Comparison of ENCODE assay signal across 18 cellular contexts in the genomic region with DNA sequence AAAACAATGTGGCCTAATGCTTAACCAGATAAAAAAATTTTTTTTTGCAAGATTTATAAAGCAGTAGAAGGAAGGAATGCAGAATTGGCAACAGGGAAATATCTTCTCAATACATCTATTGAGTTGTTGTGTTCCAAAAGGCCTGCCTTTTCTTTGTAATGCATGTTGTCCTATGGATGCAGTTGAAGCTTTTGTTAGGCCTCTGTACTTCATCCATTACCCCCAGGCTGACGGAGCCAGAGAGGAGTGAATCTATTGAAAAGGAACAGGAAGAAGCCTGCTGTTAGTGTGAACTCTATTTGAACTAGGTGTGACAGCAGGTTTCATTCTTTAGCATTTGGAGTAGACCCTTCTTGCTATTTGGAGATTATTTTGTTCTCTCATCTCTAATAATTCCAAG. TPM values are rescaled to one million over a fixed set of nuclear protein-coding genes. Genes with fewer than 3 reads are reported as not detected.
A peak's percentile ranks its signal among the peaks of the same experiment; 100 is the strongest.
DNase-seq lines count a peak whose midpoint lies in the region; ATAC-seq and TF ChIP-seq lines count a peak whose summit lies in the region.
"Had no signal": no experiment of that assay in that cellular context is flagged by ENCODE, and none has a peak within 500 bp of the region (broad histone marks: within the 10 kb centered on the region; RNA-seq: fewer than 3 reads in every experiment).

No MANE protein-coding gene starts in this region.

- intact Hi-C loops in left colon (cut with DNase I, micrococcal nuclease) = no loop called here
- intact Hi-C loops in head of caudate nucleus (cut with DNase I) = no loop called here

- TF ChIP-seq CTCF in astrocyte of the spinal cord (IDR thresholded peaks at IDR 0.05; ENCODE audit: low read depth, low read length) = no peak

- no peak overlapping the region for H3K4me3 ChIP-seq in astrocyte of the spinal cord (ENCODE audit: low read depth, low read length)
- H3K4me3 ChIP-seq: hepatocyte, MG63, sigmoid colon had no signal

- DNase-seq in Caki2 (ENCODE audit: low read depth) = peak; percentile 15
- DNase-seq in NCI-H1417 (lab: John Stamatoyannopoulos, UW) = peak in 2 of 3 experiments; percentile 63 to 85
- peak; percentile 9 for DNase-seq in astrocyte of the spinal cord (ENCODE audit: low read depth, low spot score)
- peak in 1 of 2 donors; percentile 12 for DNase-seq in left colon
- DNase-seq in head of caudate nucleus = no peak
- DNase-seq in EL = no peak
- DNase-seq: activated effector memory CD4-positive, alpha-beta T cell treated with anti-CD3 and anti-CD28 coated beads, Interleukin-2, amount 50 U/mL, for 16 hours; aorta; cortex of kidney; MG63; sigmoid colon; stimulated activated CD4-positive, alpha-beta T cell treated with anti-CD3 and anti-CD28 coated beads, Interleukin-4, amount 100 ng/mL, for 24 hours; T-cell; WERI-Rb-1 had no signal

- peak; percentile 87 for ATAC-seq in left colon
- ATAC-seq in GM18870 (IDR thresholded peaks at IDR 0.05; ENCODE audit: unreplicated experiment) = no peak
- ATAC-seq in HG03521 (IDR thresholded peaks at IDR 0.05; ENCODE audit: unreplicated experiment) = no peak
- ATAC-seq: Panc1, T-cell had no signal

- in situ Hi-C loops in Caki2 (cut with HindIII; ENCODE audit: low pct_unique_long_range_greater_than_20kb, low sequenced_read_pairs) = no loop called here
- in situ Hi-C loops in astrocyte of the spinal cord (cut with HindIII; ENCODE audit: low sequenced_read_pairs) = no loop called here

RNA-seq across cellular contexts. Expression of a gene that starts 56.5 kb away (rescaled TPM):
- 60.2 and 69.4 TPM in 2 replicates for total RNA-seq in Caki2 (2014; rRNA removed; shearing (Covaris generic); ENCODE audit: low replicate concordance)
- 10 to 100 TPM; 31.1 to 34.0 TPM for total RNA-seq in left colon

Comparison
In these comparisons a context has a peak if more than half of its experiments do, and no peak if none do; other contexts are left out.
1. DNase-seq: peak in Caki2 (single experiment), NCI-H1417 (2 of 3) and astrocyte of the spinal cord (single experiment); none in head of caudate nucleus (0 of 42) and EL (single experiment).